In genomic region chr4:38128478-38129451, GRCh38 we compare ENCODE assay signal across 8 cellular contexts.
DNase-seq lines count a peak whose midpoint lies in the region; ATAC-seq and TF ChIP-seq lines count a peak whose summit lies in the region.

No MANE protein-coding gene starts in this region.

- no peak for TF ChIP-seq CTCF in fibroblast of lung (conservative IDR thresholded peaks at IDR 0.05 in 1 of 2, IDR thresholded peaks at IDR 0.05 in 1 of 2; ENCODE audit: low read depth in 1 of 2, low read length in 2 of 2)

- H3K4me2 ChIP-seq in fibroblast of lung (ENCODE audit: extremely low read depth, insufficient read depth, low read length) = no peak overlapping the region

- H3K27ac ChIP-seq in fibroblast of lung (ENCODE audit: insufficient read depth, low read length) = peak overlapping the region; percentile 28

- peak overlapping the region; percentile 49 for H3K4me3 Mint-ChIP-seq in activated CD4-positive, alpha-beta T cell treated with anti-CD3 and anti-CD28 coated beads, Interleukin-2, amount 10 ng/mL, durations not matched to agents 24 days and 14 days

- peaks cover 54% of the 10 kb centered on the region for H3K36me3 Mint-ChIP-seq in activated CD4-positive, alpha-beta T cell treated with anti-CD3 and anti-CD28 coated beads, Interleukin-2, amount 10 ng/mL, durations not matched to agents 24 days and 14 days (ENCODE audit: low read depth)

- H3K9ac ChIP-seq in fibroblast of lung (ENCODE audit: insufficient read depth, low read length) = no peak overlapping the region

- peaks cover 3% of the 10 kb centered on the region for H3K9me3 Mint-ChIP-seq in activated CD4-positive, alpha-beta T cell treated with anti-CD3 and anti-CD28 coated beads, Interleukin-2, amount 10 ng/mL, durations not matched to agents 24 days and 14 days

- no peaks in the 10 kb centered on the region for H3K27me3 ChIP-seq in fibroblast of lung (ENCODE audit: control insufficient read depth, insufficient read depth, low read length)

- H3K36me3 ChIP-seq in fibroblast of lung (ENCODE audit: control insufficient read depth, insufficient read depth, low read length) = no peaks in the 10 kb centered on the region

- H4K20me1 ChIP-seq in fibroblast of lung (ENCODE audit: control insufficient read depth, extremely low read depth, insufficient read depth, low read length) = no peaks in the 10 kb centered on the region

- no peak overlapping the region for H3K4me3 ChIP-seq in fibroblast of lung (replicated peaks in 1 of 4; ENCODE audit: control extremely low read depth in 1 of 4, insufficient read depth in 1 of 4, low read depth in 3 of 4, low read length in 4 of 4)

- DNase-seq in left cardiac atrium (peak; percentile 39), Right ventricle myocardium inferior (ENCODE audit: missing footprints) (no peak), fibroblast of lung (ENCODE audit: low read depth in 2 of 2) (peak; percentile 56 to 60), AML-193 (lab: John Stamatoyannopoulos, UW) (no peak), NCI-H226 (no peak)
- DNase-seq in activated CD4-positive, alpha-beta T cell treated with anti-CD3 and anti-CD28 coated beads, Interleukin-2, amount 10 ng/mL, durations not matched to agents 24 days and 14 days = peak; percentile 88
- DNase-seq in stimulated activated CD4-positive, alpha-beta T cell treated with anti-CD3 and anti-CD28 coated beads, Interleukin-1b, Interleukin-23, amount 100 ng/mL, for 24 hours (ENCODE audit: low read depth in 4 of 4, low spot score in 1 of 4) = peak; percentile 40 to 63 (median 52)

- peaks cover 52% of the 10 kb centered on the region for H3K4me1 Mint-ChIP-seq in activated CD4-positive, alpha-beta T cell treated with anti-CD3 and anti-CD28 coated beads, Interleukin-2, amount 10 ng/mL, durations not matched to agents 24 days and 14 days

- H3K27me3 Mint-ChIP-seq in activated CD4-positive, alpha-beta T cell treated with anti-CD3 and anti-CD28 coated beads, Interleukin-2, amount 10 ng/mL, durations not matched to agents 24 days and 14 days = peaks cover 2% of the 10 kb centered on the region

- peaks cover 11% of the 10 kb centered on the region for H3K4me1 ChIP-seq in fibroblast of lung (ENCODE audit: control insufficient read depth, extremely low read depth, insufficient read depth, low read length)

- ATAC-seq in left cardiac atrium (peak in 1 of 2 donors; percentile 41), Right ventricle myocardium inferior (no peak), HG03439 (IDR thresholded peaks at IDR 0.05; ENCODE audit: unreplicated experiment) (peak; percentile 48)

- H3K27ac Mint-ChIP-seq in activated CD4-positive, alpha-beta T cell treated with anti-CD3 and anti-CD28 coated beads, Interleukin-2, amount 10 ng/mL, durations not matched to agents 24 days and 14 days = peak overlapping the region; percentile 88

- no peaks in the 10 kb centered on the region for H3K79me2 ChIP-seq in fibroblast of lung (ENCODE audit: control insufficient read depth, insufficient read depth, low read length)

- no peaks in the 10 kb centered on the region for H3K9me3 ChIP-seq in fibroblast of lung (ENCODE audit: control insufficient read depth, insufficient read depth, low read depth, low read length)

- no peak overlapping the region for H2AFZ ChIP-seq in fibroblast of lung (ENCODE audit: low read length)

- intact Hi-C loops in left cardiac atrium (cut with DNase I) = no loop called here
- intact Hi-C loops in Right ventricle myocardium inferior (cut with DNase I) = no loop called here
- intact Hi-C loops in activated CD4-positive, alpha-beta T cell treated with anti-CD3 and anti-CD28 coated beads, Interleukin-2, amount 10 ng/mL, durations not matched to agents 24 days and 14 days (cut with micrococcal nuclease) = no loop called here

Comparison
In these comparisons a context has a peak if more than half of its experiments do, and no peak if none do; other contexts are left out.
1. DNase-seq: peak in left cardiac atrium (single experiment), activated CD4-positive, alpha-beta T cell treated with anti-CD3 and anti-CD28 coated beads, Interleukin-2, amount 10 ng/mL, durations not matched to agents 24 days and 14 days (single experiment), fibroblast of lung (2 of 2) and stimulated activated CD4-positive, alpha-beta T cell treated with anti-CD3 and anti-CD28 coated beads, Interleukin-1b, Interleukin-23, amount 100 ng/mL, for 24 hours (4 of 4); none in Right ventricle myocardium inferior (single experiment), AML-193 (0 of 2) and NCI-H226 (single experiment).